8 cellular contexts compared by ENCODE assay signal in the genomic region with DNA sequence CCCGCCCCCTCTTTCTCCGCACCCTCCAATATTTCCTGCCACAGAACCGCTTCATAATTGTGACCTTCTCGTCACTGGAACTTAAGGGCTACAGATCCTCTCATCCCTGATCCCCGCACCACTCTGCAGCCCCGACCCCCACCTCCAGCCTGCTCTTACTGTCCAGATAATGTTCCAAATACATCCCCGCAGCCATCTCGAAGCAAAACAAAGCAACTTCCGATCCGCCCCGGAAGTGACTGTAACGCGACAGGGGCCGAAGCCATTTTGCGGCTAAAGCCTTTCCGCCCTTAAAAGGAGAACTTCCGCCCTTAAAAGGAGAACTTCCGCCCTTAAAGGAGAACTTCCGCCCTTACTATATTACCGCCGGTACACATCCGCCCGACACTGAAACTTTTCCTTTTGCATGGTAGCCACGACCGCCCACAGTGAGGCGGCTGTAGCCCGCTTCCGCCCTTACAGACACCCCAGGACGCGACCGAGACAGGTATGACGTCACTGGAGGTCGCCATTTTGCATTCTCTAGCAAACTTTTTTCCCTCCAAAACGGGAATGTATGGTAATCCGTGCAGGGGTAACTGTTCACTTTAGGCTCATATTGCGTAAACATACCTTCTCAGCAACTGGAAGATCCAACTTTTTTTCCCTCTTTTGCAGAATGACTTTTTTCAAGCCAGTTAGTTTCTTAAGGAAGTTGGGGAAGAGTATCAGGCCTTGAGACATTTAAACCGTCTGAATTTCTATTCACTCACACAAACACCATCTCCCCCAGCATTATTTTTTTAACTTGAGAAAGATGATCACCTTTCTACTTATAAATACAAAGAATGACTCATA. TPM values are rescaled to one million over a fixed set of nuclear protein-coding genes. Genes with fewer than 3 reads are reported as not detected.
DNase-seq lines count a peak whose midpoint lies in the region; ATAC-seq and TF ChIP-seq lines count a peak whose summit lies in the region.

A gene (minus strand): TSS at position 214 of the 837 bp plus-strand sequence. CDS start 18 bp downstream, at position 196.

- peak within 1 kb of the TSS; percentile 75 to 93 (median 82) for H3K27ac ChIP-seq in spleen

- peak in 1 of 3 donors; percentile 11 for TF ChIP-seq POLR2A in spleen (IDR thresholded peaks at IDR 0.05)

- TF ChIP-seq CTCF in spleen (IDR thresholded peaks at IDR 0.05 in 8 of 11, conservative IDR thresholded peaks at IDR 0.05 in 3 of 11) = peak in 2 of 11 experiments; percentile 18 to 26

- H3K27me3 ChIP-seq in spleen (replicated peaks in 1 of 7) = no peaks in the 10 kb centered on the region

- H3K9me3 ChIP-seq in spleen = no peaks in the 10 kb centered on the region

- 1 to 2% (median 1%) methylated on average over 37 of the region's 37 CpGs for WGBS in spleen, 5 donors

- peaks cover 0 to 47% (median 26%) of the 10 kb centered on the region in 6 donors for H3K36me3 ChIP-seq in spleen

- peak; percentile 98 for DNase-seq in AG08396 (ENCODE audit: low spot score)
- DNase-seq in NCI-H345 treated with DMSO at 0.1 percent for 48 hours (lab: John Stamatoyannopoulos, UW; ENCODE audit: unreplicated experiment) = peak; percentile 98
- DNase-seq in activated CD4-positive, CD25-positive, alpha-beta regulatory T cell (lab: John Stamatoyannopoulos, UW) = peak; percentile 76 to 95 (median 92)
- DNase-seq in central memory CD4-positive, alpha-beta T cell = peak; percentile 99
- peak; percentile 100 for DNase-seq in inferior parietal cortex (ENCODE audit: extremely low spot score)
- DNase-seq in spleen = peak; percentile 97

- H3K4me1 ChIP-seq in spleen = peaks cover 12 to 84% (median 27%) of the 10 kb centered on the region in 6 donors

- intact Hi-C loops in spleen (cut with DNase I; ENCODE audit: low total_unique reads) = no loop called here

- peak; percentile 98 for ATAC-seq in GM19023 (IDR thresholded peaks at IDR 0.05; ENCODE audit: unreplicated experiment)
- ATAC-seq in HG03280 (IDR thresholded peaks at IDR 0.05; ENCODE audit: unreplicated experiment) = peak; percentile 98

- peak within 1 kb of the TSS; percentile 65 to 94 (median 78) for H3K4me3 ChIP-seq in spleen

RNA-seq across cellular contexts. Expression of the gene that starts here (rescaled TPM):
- total RNA-seq in spleen = 10 to 100 TPM; 34.5 to 68.8 (median 49.9) TPM
- 10 to 100 TPM; 33.0 to 56.7 (median 50.3) TPM for polyA plus RNA-seq in spleen

Comparison
In these comparisons a context has a peak if more than half of its experiments do, and no peak if none do; other contexts are left out.
1. Peak in every context shown above with its lines: DNase-seq, ATAC-seq, H3K4me3 ChIP-seq and H3K27ac ChIP-seq.